In genomic region chr2:96260404-96261260, GRCh38 we compare ENCODE assay signal across 8 cellular contexts. TPM values are rescaled to one million over a fixed set of nuclear protein-coding genes. Genes with fewer than 3 reads are reported as not detected.
A peak's percentile ranks its signal among the peaks of the same experiment; 100 is the strongest.
DNase-seq lines count a peak whose midpoint lies in the region; ATAC-seq and TF ChIP-seq lines count a peak whose summit lies in the region.

No MANE protein-coding gene starts in this region.

- peak overlapping the region; percentile 38 to 84 (median 73) for H3K27ac Mint-ChIP-seq in CD4-positive, alpha-beta memory T cell
- H3K27ac Mint-ChIP-seq in activated T-cell treated with anti-CD3 and anti-CD28 coated beads, Interleukin-2, amount 50 U/mL, for 72 hours, result peak overlapping the region; percentile 76

- H2AFZ ChIP-seq in GM23248, result no peak overlapping the region

- peak overlapping the region; percentile 48 for H3K9ac ChIP-seq in GM23248

- peaks cover 34% of the 10 kb centered on the region for H3F3A ChIP-seq in GM23248 (ENCODE audit: insufficient read depth)

- peak; percentile 16 for TF ChIP-seq CTCF in neutrophil (IDR thresholded peaks at IDR 0.05)

- H3K36me3 ChIP-seq in CD4-positive, alpha-beta memory T cell (ENCODE audit: insufficient read depth, low read length), result peaks cover 9% of the 10 kb centered on the region
- peaks cover 2% of the 10 kb centered on the region for H3K36me3 ChIP-seq in GM23248 (ENCODE audit: low read depth)
- peaks cover 53% of the 10 kb centered on the region for H3K36me3 ChIP-seq in neutrophil

- WGBS in GM23248 (ENCODE audit: low coverage in 1 of 2, low lambda C conversion rate in 2 of 2, missing lambda C conversion rate in 2 of 2), 2 experiments, result 44 to 48% methylated on average over 9 of the region's 9 CpGs

- no peaks in the 10 kb centered on the region for H3K9me3 Mint-ChIP-seq in CD4-positive, alpha-beta memory T cell
- H3K9me3 Mint-ChIP-seq in activated T-cell treated with anti-CD3 and anti-CD28 coated beads, Interleukin-2, amount 50 U/mL, for 72 hours, result no peaks in the 10 kb centered on the region

- peak; percentile 56 for ATAC-seq in activated T-cell treated with anti-CD3 and anti-CD28 coated beads, Interleukin-2, amount 50 U/mL, for 72 hours (replicated peaks in 1 of 2)
- no peak for ATAC-seq in HG03097 (IDR thresholded peaks at IDR 0.05; ENCODE audit: low FRiP score, unreplicated experiment)

- no peaks in the 10 kb centered on the region for H3K9me3 ChIP-seq in CD4-positive, alpha-beta memory T cell (ENCODE audit: control insufficient read depth in 1 of 2, low read length in 2 of 2)
- H3K9me3 ChIP-seq in GM23248 (ENCODE audit: low read depth) (no peaks in the 10 kb centered on the region), neutrophil (no peaks in the 10 kb centered on the region)

- peak overlapping the region; percentile 59 for H3K4me2 ChIP-seq in GM23248 (ENCODE audit: unreplicated experiment)

- peak in 3 of 5 donors; percentile 14 to 22 (median 16) for DNase-seq in CD4-positive, alpha-beta memory T cell
- DNase-seq in GM23248, result peak; percentile 95
- peak; percentile 87 for DNase-seq in NCI-H510A treated with DMSO at 0.1 percent for 48 hours (lab: John Stamatoyannopoulos, UW)
- peak; percentile 33 to 41 for DNase-seq in activated T-cell treated with anti-CD3 and anti-CD28 coated beads, Interleukin-2, amount 50 U/mL, for 72 hours
- DNase-seq in fibroblast of the conjunctiva (ENCODE audit: low read depth), result peak; percentile 76
- DNase-seq in NK-92 treated with Interleukin-12 subunit alpha and Interleukin-12 subunit beta, amount 100 ng/mL, for 24 hours (lab: John Stamatoyannopoulos, UW), result no peak

- H3K27ac ChIP-seq in CD4-positive, alpha-beta memory T cell (ENCODE audit: low read depth, low read length), result no peak overlapping the region
- peak overlapping the region; percentile 76 for H3K27ac ChIP-seq in GM23248
- peak overlapping the region; percentile 96 for H3K27ac ChIP-seq in neutrophil

- H3K4me3 Mint-ChIP-seq in CD4-positive, alpha-beta memory T cell, result peak overlapping the region in 4 of 8 donors; percentile 18 to 68 (median 58)
- H3K4me3 Mint-ChIP-seq in activated T-cell treated with anti-CD3 and anti-CD28 coated beads, Interleukin-2, amount 50 U/mL, for 72 hours, result peak overlapping the region; percentile 4 to 54

- peaks cover 10 to 60% of the 10 kb centered on the region in 2 donors for H3K36me3 Mint-ChIP-seq in CD4-positive, alpha-beta memory T cell
- peaks cover 0 to 12% of the 10 kb centered on the region in 2 donors for H3K36me3 Mint-ChIP-seq in activated T-cell treated with anti-CD3 and anti-CD28 coated beads, Interleukin-2, amount 50 U/mL, for 72 hours (ENCODE audit: insufficient read depth in 2 of 2)

- no peaks in the 10 kb centered on the region for H3K9me2 ChIP-seq in GM23248 (ENCODE audit: insufficient read depth)

- POLR2A ChIA-PET in CD4-positive, alpha-beta memory T cell (lab: Charles Lee; ENCODE audit: partially characterized antibody), result interaction anchor here (0.7 to 0.9 kb wide), 3 partner anchors 20 to 505 kb away, joined by 3 to 4 read pairs (median 4); no protein-coding TSS in a partner anchor

- peaks cover 96% of the 10 kb centered on the region for H3K79me2 ChIP-seq in GM23248 (ENCODE audit: insufficient read depth)

- H3K4me1 ChIP-seq in CD4-positive, alpha-beta memory T cell (ENCODE audit: insufficient read depth, low read length), result peaks cover 74% of the 10 kb centered on the region
- H3K4me1 ChIP-seq in GM23248 (ENCODE audit: insufficient read depth) (peaks cover 44% of the 10 kb centered on the region), neutrophil (ENCODE audit: control insufficient read depth in 1 of 2, insufficient read depth in 1 of 2, low read depth in 1 of 2, low read length in 1 of 2) (peaks cover 86 to 91% of the 10 kb centered on the region in 2 experiments)

- no peaks in the 10 kb centered on the region for H4K20me1 ChIP-seq in GM23248 (ENCODE audit: insufficient read depth)

- CTCF ChIA-PET in CD4-positive, alpha-beta memory T cell (lab: Charles Lee; ENCODE audit: partially characterized antibody), result interaction anchor here (1.0 to 2.2 kb wide), 6 partner anchors 10 to 597 kb away, joined by 3 to 6 read pairs (median 4); partner anchors contain the start of gene ANKRD39

- intact Hi-C loops in CD4-positive, alpha-beta memory T cell (cut with micrococcal nuclease), result loop anchor here (10.0 kb wide), 2 partner anchors 244 to 266 kb away; partner anchors contain the start of genes ANKRD36C and NEURL3

- in situ Hi-C loops in GM23248 (cut with MboI), result loop anchor here (25.0 kb wide), 1 partner anchor 248 kb away; no protein-coding TSS in a partner anchor

- no peaks in the 10 kb centered on the region for H3K27me3 ChIP-seq in CD4-positive, alpha-beta memory T cell (ENCODE audit: insufficient read depth, low read length)
- no peaks in the 10 kb centered on the region for H3K27me3 ChIP-seq in GM23248 (replicated peaks; ENCODE audit: insufficient read depth)
- no peaks in the 10 kb centered on the region for H3K27me3 ChIP-seq in neutrophil

- peaks cover 34 to 84% (median 66%) of the 10 kb centered on the region in 4 donors for H3K4me1 Mint-ChIP-seq in CD4-positive, alpha-beta memory T cell
- peaks cover 88% of the 10 kb centered on the region for H3K4me1 Mint-ChIP-seq in activated T-cell treated with anti-CD3 and anti-CD28 coated beads, Interleukin-2, amount 50 U/mL, for 72 hours (ENCODE audit: low read depth)

- no peak overlapping the region for H3K4me3 ChIP-seq in CD4-positive, alpha-beta memory T cell (ENCODE audit: low read length in 2 of 2)
- H3K4me3 ChIP-seq in GM23248 (peak overlapping the region; percentile 24; the same call in 1 of the 2 replicates), neutrophil (ENCODE audit: low read depth in 1 of 2, low read length in 1 of 2) (peak overlapping the region; percentile 3 to 59)

- H3K27me3 Mint-ChIP-seq in CD4-positive, alpha-beta memory T cell, result no peaks in the 10 kb centered on the region
- no peaks in the 10 kb centered on the region for H3K27me3 Mint-ChIP-seq in activated T-cell treated with anti-CD3 and anti-CD28 coated beads, Interleukin-2, amount 50 U/mL, for 72 hours (ENCODE audit: low read depth)

RNA-seq across cellular contexts. Expression of gene TMEM127, which starts 5.2 kb away (rescaled TPM):
- total RNA-seq in CD4-positive, alpha-beta memory T cell, result 10 to 100 TPM; 45.1 to 45.6 TPM
- polyA plus RNA-seq in CD4-positive, alpha-beta memory T cell, result 10 to 100 TPM; 27.3 to 46.0 TPM
- total RNA-seq in GM23248 (2014; rRNA removed; shearing (Covaris generic)), result 43.6 and 46.8 TPM in 2 replicates
- 33.4 and 34.0 TPM in 2 replicates for polyA plus RNA-seq in GM23248 (2016; fragmentation: Nextera tagmentation; extraction: Ambion mirVana)
- 10 to 100 TPM; 23.2 to 29.3 TPM for total RNA-seq in activated T-cell treated with anti-CD3 and anti-CD28 coated beads, Interleukin-2, amount 50 U/mL, for 72 hours

RNA-seq across cellular contexts. Expression of gene CIAO1, which starts 5.4 kb away (rescaled TPM):
- 10 to 100 TPM; 78.3 to 87.3 TPM for total RNA-seq in CD4-positive, alpha-beta memory T cell
- polyA plus RNA-seq in CD4-positive, alpha-beta memory T cell, result 100 to 1,000 TPM in 1 of 2 donors, 10 to 100 TPM in 1; 94.3 to 111 TPM
- total RNA-seq in GM23248 (2014; rRNA removed; shearing (Covaris generic)), result 110 and 126 TPM in 2 replicates
- polyA plus RNA-seq in GM23248 (2016; fragmentation: Nextera tagmentation; extraction: Ambion mirVana), result 69.3 and 71.1 TPM in 2 replicates
- 10 to 100 TPM; 70.8 to 72.6 TPM for total RNA-seq in activated T-cell treated with anti-CD3 and anti-CD28 coated beads, Interleukin-2, amount 50 U/mL, for 72 hours

RNA-seq across cellular contexts. Expression of gene SNRNP200, which starts 44.7 kb away (rescaled TPM):
- total RNA-seq in CD4-positive, alpha-beta memory T cell, result 100 to 1,000 TPM; 225 to 227 TPM
- 10 to 100 TPM; 53.6 to 84.8 TPM for polyA plus RNA-seq in CD4-positive, alpha-beta memory T cell
- total RNA-seq in GM23248 (2014; rRNA removed; shearing (Covaris generic)), result 30.6 and 34.2 TPM in 2 replicates
- 40.5 and 41.8 TPM in 2 replicates for polyA plus RNA-seq in GM23248 (2016; fragmentation: Nextera tagmentation; extraction: Ambion mirVana)
- total RNA-seq in activated T-cell treated with anti-CD3 and anti-CD28 coated beads, Interleukin-2, amount 50 U/mL, for 72 hours, result 100 to 1,000 TPM; 188 to 228 TPM

RNA-seq across cellular contexts. Expression of gene STARD7, which starts 52.0 kb away (rescaled TPM):
- total RNA-seq in CD4-positive, alpha-beta memory T cell, result 10 to 100 TPM; 84.9 to 92.9 TPM
- 100 to 1,000 TPM; 109 to 196 TPM for polyA plus RNA-seq in CD4-positive, alpha-beta memory T cell
- total RNA-seq in GM23248 (2014; rRNA removed; shearing (Covaris generic)), result 120 and 129 TPM in 2 replicates
- polyA plus RNA-seq in GM23248 (2016; fragmentation: Nextera tagmentation; extraction: Ambion mirVana), result 93.3 and 94.2 TPM in 2 replicates
- total RNA-seq in activated T-cell treated with anti-CD3 and anti-CD28 coated beads, Interleukin-2, amount 50 U/mL, for 72 hours, result 100 to 1,000 TPM; 202 to 225 TPM

Comparison
In these comparisons a context has a peak if more than half of its experiments do, and no peak if none do; other contexts are left out.
1. H3K4me3 ChIP-seq: peak in GM23248 (single experiment) and neutrophil (2 of 2); none in CD4-positive, alpha-beta memory T cell (0 of 2).